In the genomic region with DNA sequence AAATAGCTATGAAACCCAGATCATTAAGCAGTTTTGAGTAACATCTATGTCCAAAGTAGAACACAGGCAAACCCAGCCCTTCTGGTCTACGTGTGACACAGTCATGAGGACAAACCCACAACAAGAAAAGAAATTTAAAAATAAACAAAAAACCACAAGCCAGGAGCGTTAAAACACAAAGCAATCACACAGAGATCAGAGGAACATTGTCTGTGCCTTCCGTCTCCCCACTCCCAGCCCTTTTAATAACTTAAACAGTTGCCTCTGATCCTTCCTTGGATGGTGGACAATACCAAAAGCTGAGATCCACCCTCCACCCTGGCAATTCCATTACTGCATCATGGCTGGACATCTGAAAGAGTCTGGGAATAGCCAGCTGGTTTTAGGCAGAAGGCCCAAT, we compare ENCODE assay signal across 24 cellular contexts. TPM values are rescaled to one million over a fixed set of nuclear protein-coding genes. Genes with fewer than 3 reads are reported as not detected.
"Had no signal": no experiment of that assay in that cellular context is flagged by ENCODE, and none has a peak within 500 bp of the region (broad histone marks: within the 10 kb centered on the region; RNA-seq: fewer than 3 reads in every experiment).

No MANE protein-coding gene starts in this region.

- H3K9ac ChIP-seq: parathyroid adenoma, SK-N-SH had no signal

- DNase-seq: activated B cell treated with CpG ODN at 0.5 μM for 24 hours; activated CD4-positive, alpha-beta T cell treated with anti-CD3 and anti-CD28 coated beads for 4 hours; activated CD8-positive, alpha-beta T cell treated with anti-CD3 and anti-CD28 coated beads for 36 hours; activated naive CD4-positive, alpha-beta T cell treated with anti-CD3 and anti-CD28 coated beads for 36 hours; activated T-cell treated with anti-CD3 and anti-CD28 coated beads, Interleukin-2, amount 50 U/mL, for 24 hours; body of pancreas; caudate nucleus; foreskin fibroblast; hippocampal formation; islet precursor cell; left colon; midbrain; SK-N-SH; stimulated activated CD4-positive, alpha-beta T cell treated with anti-CD3 and anti-CD28 coated beads, Interleukin-12 subunit alpha, Interleukin-12 subunit beta, amount 100 ng/mL, for 4 hours; stimulated activated CD4-positive, alpha-beta T cell treated with anti-CD3 and anti-CD28 coated beads, Interleukin-1b, Interleukin-23, amount 100 ng/mL, for 48 hours; stimulated activated CD8-positive, alpha-beta memory T cell treated with anti-CD3 and anti-CD28 coated beads, Interleukin-4, amount 100 ng/mL, for 48 hours; stimulated activated naive CD4-positive, alpha-beta T cell treated with Interleukin-2 at 50 U/mL for 16 hours; substantia nigra; T-helper 1 cell; T-helper 9 cell; tibial artery had no signal

- H3K4me1 Mint-ChIP-seq: activated B cell treated with CpG ODN at 0.5 μM for 24 hours had no signal

- H3K9me3 ChIP-seq: body of pancreas, esophagus muscularis mucosa, SK-N-SH, tibial artery, vagina had no signal

- H3K27ac ChIP-seq: body of pancreas, parathyroid adenoma, vagina had no signal

- H3K4me1 ChIP-seq: body of pancreas, parathyroid adenoma had no signal

- H3K27me3 ChIP-seq: body of pancreas, esophagus muscularis mucosa, tibial artery, vagina had no signal

- H3K36me3 ChIP-seq: esophagus muscularis mucosa, tibial artery, vagina had no signal

- H3K9me3 Mint-ChIP-seq: activated B cell treated with CpG ODN at 0.5 μM for 24 hours; activated CD8-positive, alpha-beta T cell treated with anti-CD3 and anti-CD28 coated beads for 36 hours; activated naive CD4-positive, alpha-beta T cell treated with anti-CD3 and anti-CD28 coated beads for 36 hours; activated T-cell treated with anti-CD3 and anti-CD28 coated beads, Interleukin-2, amount 50 U/mL, for 24 hours had no signal

- H2AFZ ChIP-seq: parathyroid adenoma had no signal

- H3K4me3 Mint-ChIP-seq: activated B cell treated with CpG ODN at 0.5 μM for 24 hours; activated CD8-positive, alpha-beta T cell treated with anti-CD3 and anti-CD28 coated beads for 36 hours; activated naive CD4-positive, alpha-beta T cell treated with anti-CD3 and anti-CD28 coated beads for 36 hours; activated T-cell treated with anti-CD3 and anti-CD28 coated beads, Interleukin-2, amount 50 U/mL, for 24 hours had no signal

- H3K4me2 ChIP-seq: SK-N-SH had no signal

- H3K27ac Mint-ChIP-seq: activated B cell treated with CpG ODN at 0.5 μM for 24 hours; activated CD8-positive, alpha-beta T cell treated with anti-CD3 and anti-CD28 coated beads for 36 hours; activated naive CD4-positive, alpha-beta T cell treated with anti-CD3 and anti-CD28 coated beads for 36 hours; activated T-cell treated with anti-CD3 and anti-CD28 coated beads, Interleukin-2, amount 50 U/mL, for 24 hours had no signal

- ATAC-seq: activated CD8-positive, alpha-beta T cell treated with anti-CD3 and anti-CD28 coated beads for 36 hours; body of pancreas; left colon had no signal

- H3K4me3 ChIP-seq: body of pancreas, esophagus muscularis mucosa, tibial artery, vagina had no signal

RNA-seq across cellular contexts. Expression of a gene that starts 15.6 kb away (rescaled TPM):
- total RNA-seq: activated B cell treated with CpG ODN at 0.5 μM for 24 hours; activated CD8-positive, alpha-beta T cell treated with anti-CD3 and anti-CD28 coated beads for 36 hours; activated naive CD4-positive, alpha-beta T cell treated with anti-CD3 and anti-CD28 coated beads for 36 hours had no signal
